13 cellular contexts compared by ENCODE assay signal in the genomic region with DNA sequence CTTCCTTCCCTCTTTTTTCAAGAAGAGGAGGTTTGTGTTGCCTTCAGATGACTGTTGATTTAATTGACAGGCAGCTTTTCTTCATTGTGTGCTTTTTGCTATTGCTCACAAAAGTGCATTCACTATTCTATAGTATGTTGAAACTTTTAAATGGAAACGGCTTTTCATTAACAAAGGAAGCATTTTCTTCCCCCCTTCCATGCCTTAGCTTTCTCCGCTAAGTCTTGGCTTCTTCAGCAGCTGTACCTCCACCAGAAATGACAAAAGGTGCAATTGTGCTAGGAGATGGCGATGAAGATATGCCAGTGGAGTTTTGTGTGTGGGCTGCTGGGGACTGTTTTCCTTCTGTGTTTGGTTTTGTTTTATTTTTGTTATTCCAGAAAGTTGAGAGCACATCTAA. TPM values are rescaled to one million over a fixed set of nuclear protein-coding genes. Genes with fewer than 3 reads are reported as not detected.
DNase-seq lines count a peak whose midpoint lies in the region; ATAC-seq and TF ChIP-seq lines count a peak whose summit lies in the region.
"Had no signal": no experiment of that assay in that cellular context is flagged by ENCODE, and none has a peak within 500 bp of the region (broad histone marks: within the 10 kb centered on the region; RNA-seq: fewer than 3 reads in every experiment).

No MANE protein-coding gene starts in this region.

- no peak overlapping the region for H3K4me3 ChIP-seq in SJCRH30
- H3K4me3 ChIP-seq in esophagus squamous epithelium: no peak overlapping the region
- H3K4me3 ChIP-seq in osteoblast (ENCODE audit: insufficient read depth, low read length): no peak overlapping the region

- DNase-seq in COLO829 (ENCODE audit: low spot score) (peak; percentile 60), SJCRH30 (peak; percentile 54 to 81), esophagus squamous epithelium (lab: John Stamatoyannopoulos, UW) (no peak), osteoblast (ENCODE audit: insufficient read length, low spot score, missing footprints) (no peak)
- no peak for DNase-seq in activated naive CD4-positive, alpha-beta T cell treated with anti-CD3 and anti-CD28 coated beads, Interleukin-2, amount 10 ng/mL, durations not matched to agents 7 days and 5 days
- no peak for DNase-seq in stimulated activated CD4-positive, alpha-beta T cell treated with anti-CD3 and anti-CD28 coated beads, Interleukin-4, amount 100 ng/mL, for 1 hour
- DNase-seq: activated CD4-positive, alpha-beta memory T cell treated with anti-CD3 and anti-CD28 coated beads for 36 hours; anterior cingulate cortex; effector CD8-positive, alpha-beta T cell; MM.1S had no signal

- peak overlapping the region; percentile 51 for H3K4me2 ChIP-seq in osteoblast (ENCODE audit: insufficient read depth, low read length)

- intact Hi-C loops in esophagus squamous epithelium (cut with DNase I): no loop called here

- TF ChIP-seq CTCF in esophagus squamous epithelium (IDR thresholded peaks at IDR 0.05) (no peak), osteoblast (IDR thresholded peaks at IDR 0.05; ENCODE audit: extremely low read depth, low read depth, low read length) (no peak)

- no peaks in the 10 kb centered on the region for H4K20me1 ChIP-seq in osteoblast (ENCODE audit: insufficient read depth, low read length)

- 34 to 52% methylated on average over 3 of the region's 3 CpGs for WGBS in esophagus squamous epithelium, 2 donors

- no peaks in the 10 kb centered on the region for H3K27me3 ChIP-seq in SJCRH30
- H3K27me3 ChIP-seq in esophagus squamous epithelium: no peaks in the 10 kb centered on the region
- H3K27me3 ChIP-seq in osteoblast (ENCODE audit: insufficient read depth, low read length): no peaks in the 10 kb centered on the region

- H3K4me1 Mint-ChIP-seq in activated naive CD4-positive, alpha-beta T cell treated with anti-CD3 and anti-CD28 coated beads, Interleukin-2, amount 10 ng/mL, durations not matched to agents 7 days and 5 days: peaks cover 27% of the 10 kb centered on the region

- peaks cover 3% of the 10 kb centered on the region for H3K79me2 ChIP-seq in osteoblast (ENCODE audit: insufficient read depth, low read length)

- no peak for ATAC-seq in GM18517 (IDR thresholded peaks at IDR 0.05; ENCODE audit: unreplicated experiment)
- no peak for ATAC-seq in GM21619 (IDR thresholded peaks at IDR 0.05; ENCODE audit: unreplicated experiment)

- peaks cover 7% of the 10 kb centered on the region; the same call in 1 of the 2 replicates for H3K36me3 ChIP-seq in SJCRH30
- H3K36me3 ChIP-seq in esophagus squamous epithelium: peaks cover 0 to 7% (median 0%) of the 10 kb centered on the region in 3 donors
- no peaks in the 10 kb centered on the region for H3K36me3 ChIP-seq in osteoblast (ENCODE audit: insufficient read depth, low read length)

- H3K9me3 ChIP-seq in SJCRH30 (replicated peaks) (no peaks in the 10 kb centered on the region), esophagus squamous epithelium (no peaks in the 10 kb centered on the region), osteoblast (ENCODE audit: low read depth, low read length) (no peaks in the 10 kb centered on the region)

- CTCF ChIA-PET in activated naive CD4-positive, alpha-beta T cell treated with anti-CD3 and anti-CD28 coated beads, Interleukin-2, amount 10 ng/mL, durations not matched to agents 7 days and 5 days (lab: Charles Lee): interaction anchor here (1.6 kb wide), 1 partner anchor 81 kb away, joined by 5 read pairs; no protein-coding TSS in a partner anchor

- H2AFZ ChIP-seq in osteoblast (ENCODE audit: low read length): no peak overlapping the region

- H3K4me1 ChIP-seq in SJCRH30 (peaks cover 25% of the 10 kb centered on the region), esophagus squamous epithelium (peaks cover 16 to 89% (median 24%) of the 10 kb centered on the region in 3 donors), osteoblast (ENCODE audit: insufficient read depth, low read length) (peaks cover 27% of the 10 kb centered on the region)

- H3K27me3 Mint-ChIP-seq in activated naive CD4-positive, alpha-beta T cell treated with anti-CD3 and anti-CD28 coated beads, Interleukin-2, amount 10 ng/mL, durations not matched to agents 7 days and 5 days: no peaks in the 10 kb centered on the region
- H3K27me3 Mint-ChIP-seq: activated CD4-positive, alpha-beta memory T cell treated with anti-CD3 and anti-CD28 coated beads for 36 hours had no signal

- no peak for TF ChIP-seq POLR2A in esophagus squamous epithelium (IDR thresholded peaks at IDR 0.05)

- H3K9me3 Mint-ChIP-seq in activated naive CD4-positive, alpha-beta T cell treated with anti-CD3 and anti-CD28 coated beads, Interleukin-2, amount 10 ng/mL, durations not matched to agents 7 days and 5 days: no peaks in the 10 kb centered on the region
- H3K9me3 Mint-ChIP-seq: activated CD4-positive, alpha-beta memory T cell treated with anti-CD3 and anti-CD28 coated beads for 36 hours; activated T-helper 2 cell treated with anti-CD3 and anti-CD28 coated beads, Interferon-gamma antibody, Interleukin-2, Interleukin-4, amounts not matched to agents 10 μg/mL and 5 μg/mL and 100 μg/mL, durations not matched to agents 14 hours and 24 hours and 36 hours had no signal

- no peak overlapping the region for H3K27ac Mint-ChIP-seq in activated naive CD4-positive, alpha-beta T cell treated with anti-CD3 and anti-CD28 coated beads, Interleukin-2, amount 10 ng/mL, durations not matched to agents 7 days and 5 days
- H3K27ac Mint-ChIP-seq: activated T-helper 2 cell treated with anti-CD3 and anti-CD28 coated beads, Interferon-gamma antibody, Interleukin-2, Interleukin-4, amounts not matched to agents 10 μg/mL and 5 μg/mL and 100 μg/mL, durations not matched to agents 14 hours and 24 hours and 36 hours had no signal

- H3K4me3 Mint-ChIP-seq in activated naive CD4-positive, alpha-beta T cell treated with anti-CD3 and anti-CD28 coated beads, Interleukin-2, amount 10 ng/mL, durations not matched to agents 7 days and 5 days: no peak overlapping the region
- H3K4me3 Mint-ChIP-seq: activated CD4-positive, alpha-beta memory T cell treated with anti-CD3 and anti-CD28 coated beads for 36 hours had no signal

- H3K36me3 Mint-ChIP-seq in activated naive CD4-positive, alpha-beta T cell treated with anti-CD3 and anti-CD28 coated beads, Interleukin-2, amount 10 ng/mL, durations not matched to agents 7 days and 5 days: peaks cover 18% of the 10 kb centered on the region

- H3K27ac ChIP-seq in SJCRH30 (peak overlapping the region; percentile 37), esophagus squamous epithelium (peak overlapping the region; percentile 72 to 93 (median 83)), osteoblast (ENCODE audit: low read depth, low read length) (peak overlapping the region; percentile 29)

RNA-seq across cellular contexts. Expression of a gene that starts 52.9 kb away (rescaled TPM):
- 27.6 and 40.5 TPM in 2 replicates for total RNA-seq in SJCRH30 (2014; rRNA removed; shearing (Covaris generic))
- 10 to 100 TPM in 3 of 4 donors, 1 to 10 TPM in 1; 6.7 to 19.3 (median 14.9) TPM for total RNA-seq in esophagus squamous epithelium
- 36.5 and 41.3 TPM in 2 replicates for total RNA-seq in osteoblast

RNA-seq across cellular contexts. Expression of a gene that starts 55.3 kb away (rescaled TPM):
- total RNA-seq in SJCRH30 (2014; rRNA removed; shearing (Covaris generic)): 0.48 and 0.79 TPM in 2 replicates
- total RNA-seq in esophagus squamous epithelium: 100 to 1,000 TPM in 3 of 4 donors, 10 to 100 TPM in 1; 76.3 to 192 (median 115) TPM
- total RNA-seq in osteoblast: 0.29 and 0.36 TPM in 2 replicates

Comparison
In these comparisons a context has a peak if more than half of its experiments do, and no peak if none do; other contexts are left out.
1. DNase-seq: peak in COLO829 (single experiment) and SJCRH30 (2 of 2); none in esophagus squamous epithelium (single experiment), osteoblast (single experiment), activated naive CD4-positive, alpha-beta T cell treated with anti-CD3 and anti-CD28 coated beads, Interleukin-2, amount 10 ng/mL, durations not matched to agents 7 days and 5 days (single experiment) and stimulated activated CD4-positive, alpha-beta T cell treated with anti-CD3 and anti-CD28 coated beads, Interleukin-4, amount 100 ng/mL, for 1 hour (single experiment).
2. H3K27ac ChIP-seq: peak in every context shown above with its lines; median percentile 83 in esophagus squamous epithelium; 37 in SJCRH30; 29 in osteoblast.
3. RNA of a gene that starts 55.3 kb away (total RNA-seq): 76.3 to 192 TPM in esophagus squamous epithelium; 0.48 to 0.79 TPM in SJCRH30 and 0.29 to 0.36 TPM in osteoblast; every median in the first group is over 10 times any median in the second.